Comparison of ENCODE assay signal across 11 cellular contexts in the genomic region with DNA sequence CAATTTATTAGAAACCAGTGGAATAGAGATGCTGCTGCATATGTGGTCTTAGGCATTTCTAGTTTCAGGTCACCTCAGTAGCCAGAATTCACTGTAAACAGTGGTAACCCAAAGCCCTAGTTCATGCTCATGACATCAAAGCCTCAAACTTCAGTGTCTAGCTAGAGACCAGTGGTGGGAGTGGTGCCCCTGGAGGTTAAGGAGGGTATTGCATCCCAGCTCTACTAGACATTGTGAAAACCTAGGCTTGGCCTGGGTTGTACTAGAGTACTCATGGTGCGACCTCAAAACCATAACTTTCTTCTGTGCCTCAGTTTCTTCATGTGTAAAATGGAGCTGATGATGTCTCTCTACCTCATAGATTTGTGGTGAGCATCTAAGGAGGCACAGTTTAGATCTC. TPM values are rescaled to one million over a fixed set of nuclear protein-coding genes. Genes with fewer than 3 reads are reported as not detected.
DNase-seq lines count a peak whose midpoint lies in the region; ATAC-seq, FAIRE-seq and TF ChIP-seq lines count a peak whose summit lies in the region.
"Had no signal": no experiment of that assay in that cellular context is flagged by ENCODE, and none has a peak within 500 bp of the region (broad histone marks: within the 10 kb centered on the region; RNA-seq: fewer than 3 reads in every experiment).

No MANE protein-coding gene starts in this region.

- no peak for TF ChIP-seq POLR2A in gastrocnemius medialis (IDR thresholded peaks at IDR 0.05)

- H3K79me1 ChIP-seq in trophoblast cell (ENCODE audit: low read length) = peaks cover 46% of the 10 kb centered on the region

- peak overlapping the region; percentile 30 for H4K8ac ChIP-seq in trophoblast cell (ENCODE audit: low read depth, low read length)

- TF ChIP-seq CTCF in bronchial epithelial cell (IDR thresholded peaks at IDR 0.05; ENCODE audit: insufficient read depth, low read length, severe bottlenecking) = peak; percentile 32
- no peak for TF ChIP-seq CTCF in mucosa of descending colon (IDR thresholded peaks at IDR 0.05)
- TF ChIP-seq CTCF in gastrocnemius medialis (IDR thresholded peaks at IDR 0.05 in 4 of 5, conservative IDR thresholded peaks at IDR 0.05 in 1 of 5) = no peak

- H3K4me1 Mint-ChIP-seq in stimulated activated memory B cell treated with anti-CD40 and anti-IgM and Interleukin-4, amounts not matched to agents 10 μg/mL and 1 μg/mL and 100 μg/mL, for 72 hours = no peaks in the 10 kb centered on the region
- H3K4me1 Mint-ChIP-seq: activated B cell treated with CpG ODN at 0.5 μM for 24 hours, memory B cell had no signal

- no peak for FAIRE-seq in bronchial epithelial cell (lab: Jason Lieb, UNC)

- WGBS in trophoblast cell (ENCODE audit: extremely low coverage, insufficient coverage, insufficient read length) = no CpG with 5 or more reads among the region's 1 CpG

- H3K4me2 ChIP-seq in trophoblast cell (ENCODE audit: low read length) = no peak overlapping the region

- no peak overlapping the region for H2AFZ ChIP-seq in trophoblast cell (ENCODE audit: insufficient read depth, low read length, poor library complexity)

- H3K36me3 ChIP-seq in bronchial epithelial cell (ENCODE audit: control insufficient read depth, insufficient read depth, low read length) (no peaks in the 10 kb centered on the region), trophoblast cell (ENCODE audit: control insufficient read depth in 1 of 2, insufficient read depth in 2 of 2, low read length in 2 of 2) (peaks cover 12 to 22% of the 10 kb centered on the region in 2 experiments), mucosa of descending colon (ENCODE audit: low read depth) (no peaks in the 10 kb centered on the region), gastrocnemius medialis (no peaks in the 10 kb centered on the region)

- no peak overlapping the region for H3K27ac Mint-ChIP-seq in stimulated activated memory B cell treated with anti-CD40 and anti-IgM and Interleukin-4, amounts not matched to agents 10 μg/mL and 1 μg/mL and 100 μg/mL, for 72 hours
- H3K27ac Mint-ChIP-seq: activated B cell treated with CpG ODN at 0.5 μM for 24 hours, memory B cell had no signal

- peaks cover 14% of the 10 kb centered on the region for H3K9me3 Mint-ChIP-seq in stimulated activated memory B cell treated with anti-CD40 and anti-IgM and Interleukin-4, amounts not matched to agents 10 μg/mL and 1 μg/mL and 100 μg/mL, for 72 hours

- H3K4me3 ChIP-seq in bronchial epithelial cell (ENCODE audit: low read depth, low read length) = no peak overlapping the region
- H3K4me3 ChIP-seq in trophoblast cell (ENCODE audit: low read depth, low read length) = no peak overlapping the region
- H3K4me3 ChIP-seq in mucosa of descending colon = no peak overlapping the region
- H3K4me3 ChIP-seq in gastrocnemius medialis = no peak overlapping the region

- ATAC-seq in stimulated activated memory B cell treated with anti-CD40 and anti-IgM and Interleukin-4, amounts not matched to agents 10 μg/mL and 1 μg/mL and 100 μg/mL, for 72 hours = no peak
- ATAC-seq in mucosa of descending colon (no peak), gastrocnemius medialis (no peak)

- intact Hi-C loops in mucosa of descending colon (cut with DNase I, micrococcal nuclease) = no loop called here
- intact Hi-C loops in gastrocnemius medialis (cut with DNase I; ENCODE audit: low total_unique reads) = no loop called here

- peak overlapping the region; percentile 90 for H4K91ac ChIP-seq in trophoblast cell (ENCODE audit: low read depth, low read length)

- peak overlapping the region; percentile 40 for H3K14ac ChIP-seq in trophoblast cell (ENCODE audit: low read length)

- peak; percentile 25 for DNase-seq in NCI-H82 (lab: John Stamatoyannopoulos, UW)
- no peak for DNase-seq in NCI-H82 treated with DMSO at 0.1 percent for 48 hours (lab: John Stamatoyannopoulos, UW; ENCODE audit: unreplicated experiment)
- peak; percentile 41 for DNase-seq in KBM-7
- no peak for DNase-seq in bronchial epithelial cell (ENCODE audit: low read depth)
- peak in 1 of 2 donors; percentile 51 for DNase-seq in trophoblast cell
- DNase-seq in mucosa of descending colon = no peak
- DNase-seq in gastrocnemius medialis = no peak
- DNase-seq: activated B cell treated with CpG ODN at 0.5 μM for 24 hours, NCI-H2227 treated with DMSO at 0.1 percent for 48 hours had no signal

- H3K79me2 ChIP-seq in trophoblast cell (ENCODE audit: control insufficient read depth, insufficient read depth, low read length, poor library complexity) = peaks cover 11% of the 10 kb centered on the region

- no peaks in the 10 kb centered on the region for H3K27me3 ChIP-seq in bronchial epithelial cell (ENCODE audit: control insufficient read depth, insufficient read depth, low read length)
- H3K27me3 ChIP-seq in trophoblast cell (ENCODE audit: insufficient read depth, low read length) = no peaks in the 10 kb centered on the region
- peaks cover 12 to 16% (median 13%) of the 10 kb centered on the region in 3 donors for H3K27me3 ChIP-seq in gastrocnemius medialis

- H3K9ac ChIP-seq in trophoblast cell (ENCODE audit: low read length) = no peak overlapping the region

- no peak overlapping the region for H3K4me3 Mint-ChIP-seq in stimulated activated memory B cell treated with anti-CD40 and anti-IgM and Interleukin-4, amounts not matched to agents 10 μg/mL and 1 μg/mL and 100 μg/mL, for 72 hours
- H3K4me3 Mint-ChIP-seq: activated B cell treated with CpG ODN at 0.5 μM for 24 hours, memory B cell had no signal

- H3K23ac ChIP-seq in trophoblast cell (ENCODE audit: low read length) = no peak overlapping the region

- H2AK5ac ChIP-seq in trophoblast cell (ENCODE audit: low read length) = peak overlapping the region; percentile 10

- no peak overlapping the region for H3K4ac ChIP-seq in trophoblast cell (ENCODE audit: low read depth, low read length)

- peak overlapping the region; percentile 75 for H2BK12ac ChIP-seq in trophoblast cell (ENCODE audit: low read length)

- H4K12ac ChIP-seq in trophoblast cell (ENCODE audit: low read depth, low read length) = no peak overlapping the region

- H3K18ac ChIP-seq in trophoblast cell (ENCODE audit: low read length) = peak overlapping the region; percentile 43

- H3K27ac ChIP-seq in trophoblast cell (ENCODE audit: low read depth, low read length) (peak overlapping the region; percentile 95), gastrocnemius medialis (no peak overlapping the region)

- in situ Hi-C loops in KBM-7 (cut with MboI; ENCODE audit: low pct_unique_long_range_greater_than_20kb, low sequenced_read_pairs) (no loop called here), gastrocnemius medialis (cut with MboI; ENCODE audit: low sequenced_read_pairs in 4 of 4) (no loop called here)

- H3K9me3 ChIP-seq in trophoblast cell (ENCODE audit: insufficient read depth, low read depth, low read length) (no peaks in the 10 kb centered on the region), mucosa of descending colon (peaks cover 12% of the 10 kb centered on the region), gastrocnemius medialis (no peaks in the 10 kb centered on the region)

- H3K4me1 ChIP-seq in trophoblast cell (ENCODE audit: control insufficient read depth in 1 of 2, insufficient read depth in 2 of 2, low read length in 2 of 2) (peaks cover 48 to 52% of the 10 kb centered on the region in 2 experiments), mucosa of descending colon (ENCODE audit: low read depth) (no peaks in the 10 kb centered on the region), gastrocnemius medialis (no peaks in the 10 kb centered on the region)

- peak overlapping the region; percentile 60 for H2BK120ac ChIP-seq in trophoblast cell (ENCODE audit: insufficient read depth, low read length, poor library complexity)

- H3K27me3 Mint-ChIP-seq in stimulated activated memory B cell treated with anti-CD40 and anti-IgM and Interleukin-4, amounts not matched to agents 10 μg/mL and 1 μg/mL and 100 μg/mL, for 72 hours = peaks cover 16% of the 10 kb centered on the region
- H3K27me3 Mint-ChIP-seq: activated B cell treated with CpG ODN at 0.5 μM for 24 hours had no signal

- no peaks in the 10 kb centered on the region for H3K36me3 Mint-ChIP-seq in stimulated activated memory B cell treated with anti-CD40 and anti-IgM and Interleukin-4, amounts not matched to agents 10 μg/mL and 1 μg/mL and 100 μg/mL, for 72 hours
- H3K36me3 Mint-ChIP-seq: memory B cell had no signal

- H2BK5ac ChIP-seq in trophoblast cell (ENCODE audit: low read depth, low read length, poor library complexity) = peak overlapping the region; percentile 75

RNA-seq across cellular contexts. Expression of a gene that starts 18.8 kb away (rescaled TPM):
- 0.90 and 6.3 TPM in 2 replicates for total RNA-seq in bronchial epithelial cell
- 431 and 476 TPM in 2 replicates for polyA plus RNA-seq in trophoblast cell (2013)
- 10 to 100 TPM in 2 of 3 donors, 1 to 10 TPM in 1; 8.6 to 62.3 (median 22.2) TPM for total RNA-seq in mucosa of descending colon
- total RNA-seq in gastrocnemius medialis = 1 to 10 TPM; 1.6 to 2.8 (median 2.3) TPM

Comparison
In these comparisons a context has a peak if more than half of its experiments do, and no peak if none do; other contexts are left out.
1. DNase-seq: peak in NCI-H82 (single experiment) and KBM-7 (single experiment); none in NCI-H82 treated with DMSO at 0.1 percent for 48 hours (single experiment), bronchial epithelial cell (single experiment), mucosa of descending colon (0 of 3) and gastrocnemius medialis (0 of 2).